In genomic region chr1:9413143-9413876, GRCh38 we compare ENCODE assay signal across 8 cellular contexts.
DNase-seq lines count a peak whose midpoint lies in the region; ATAC-seq, FAIRE-seq and TF ChIP-seq lines count a peak whose summit lies in the region.

No MANE protein-coding gene starts in this region.

- POLR2A ChIA-PET in CD4-positive, alpha-beta memory T cell (lab: Charles Lee; ENCODE audit: partially characterized antibody) = interaction anchor here (1.1 to 2.1 kb wide), 3 partner anchors 12 to 16 kb away, joined by 4 to 30 read pairs (median 9); no protein-coding TSS in a partner anchor
- POLR2A ChIA-PET in H1 (lab: Charles Lee; ENCODE audit: partially characterized antibody) = interaction anchor here (0.6 to 1.1 kb wide), 2 partner anchors 9 to 183 kb away, joined by 3 read pairs; no protein-coding TSS in a partner anchor

- no peak overlapping the region for H3K23ac ChIP-seq in H1 (ENCODE audit: insufficient read length)

- TF ChIP-seq POLR2A in H1 (IDR thresholded peaks at IDR 0.05; ENCODE audit: control extremely low read depth in 1 of 2, low read depth in 2 of 2, low read length in 2 of 2) = no peak
- TF ChIP-seq POLR2A in thyroid gland (IDR thresholded peaks at IDR 0.05) = no peak

- TF ChIP-seq EP300 in H1 (IDR thresholded peaks at IDR 0.05; ENCODE audit: borderline replicate concordance in 1 of 2, low read depth in 2 of 2, low read length in 2 of 2) = no peak

- peak overlapping the region; percentile 86 for H2AFZ ChIP-seq in H1 (ENCODE audit: low read length)

- H3K27ac Mint-ChIP-seq in CD4-positive, alpha-beta memory T cell = peak overlapping the region in 2 of 7 donors; percentile 77 to 90
- H3K27ac Mint-ChIP-seq in natural killer cell treated with Interleukin-12 subunit alpha and Interleukin-12 subunit beta and Interleukin-15 and Interleukin-18, amount 100 ng/mL, for 72 hours = no peak overlapping the region

- no peak overlapping the region for H2BK20ac ChIP-seq in H1 (ENCODE audit: low read length)

- no peak overlapping the region for H3K56ac ChIP-seq in H1 (replicated peaks; ENCODE audit: insufficient read length, low read depth, low read length)

- no peak for FAIRE-seq in H1 (lab: Jason Lieb, UNC)

- TF ChIP-seq CTCF in H1 (IDR thresholded peaks at IDR 0.05; ENCODE audit: control extremely low read depth in 1 of 3, insufficient read depth in 1 of 3, low read depth in 1 of 3, low read length in 3 of 3) (no peak), thyroid gland (IDR thresholded peaks at IDR 0.05) (no peak)

- H3K9me3 ChIP-seq in CD4-positive, alpha-beta memory T cell (ENCODE audit: control insufficient read depth in 1 of 2, low read length in 2 of 2) = no peaks in the 10 kb centered on the region
- no peaks in the 10 kb centered on the region for H3K9me3 ChIP-seq in H1 (ENCODE audit: insufficient read depth in 2 of 2, low read depth in 1 of 2, low read length in 1 of 2)
- H3K9me3 ChIP-seq in thyroid gland = no peaks in the 10 kb centered on the region

- DNase-seq in CD4-positive, alpha-beta memory T cell = peak in 3 of 5 donors; percentile 19 to 45 (median 27)
- DNase-seq in HS-5 (ENCODE audit: low read depth) (peak; percentile 59), H1 (ENCODE audit: low read depth in 1 of 2, low spot score in 2 of 2) (peak in 1 of 2 experiments; percentile 59), thyroid gland (peak; percentile 83 to 86), NCI-H2107 (lab: John Stamatoyannopoulos, UW) (no peak)
- DNase-seq in activated CD4-positive, alpha-beta T cell treated with anti-CD3 and anti-CD28 coated beads for 4 hours = peak; percentile 39 to 54
- DNase-seq in natural killer cell treated with Interleukin-12 subunit alpha and Interleukin-12 subunit beta and Interleukin-15 and Interleukin-18, amount 100 ng/mL, for 72 hours (ENCODE audit: low spot score) = peak; percentile 80

- peaks cover 49% of the 10 kb centered on the region for H3K4me1 ChIP-seq in CD4-positive, alpha-beta memory T cell (ENCODE audit: insufficient read depth, low read length)
- H3K4me1 ChIP-seq in H1 (replicated peaks in 1 of 4; ENCODE audit: control insufficient read depth in 3 of 4, insufficient read depth in 4 of 4, low read length in 3 of 4) = peaks cover 0 to 10% (median 6%) of the 10 kb centered on the region in 4 experiments; a peak in 6 of 7 replicates
- H3K4me1 ChIP-seq in thyroid gland = peaks cover 26 to 34% of the 10 kb centered on the region in 2 donors

- no peak overlapping the region for H3K4ac ChIP-seq in H1 (replicated peaks; ENCODE audit: insufficient read length, low read depth, low read length)

- peaks cover 4% of the 10 kb centered on the region; the same call in 1 of the 2 replicates for H3K23me2 ChIP-seq in H1 (ENCODE audit: low read depth, low read length)

- H3K4me3 Mint-ChIP-seq in CD4-positive, alpha-beta memory T cell = peak overlapping the region in 7 of 8 donors; percentile 40 to 75 (median 64)
- H3K4me3 Mint-ChIP-seq in natural killer cell treated with Interleukin-12 subunit alpha and Interleukin-12 subunit beta and Interleukin-15 and Interleukin-18, amount 100 ng/mL, for 72 hours = peak overlapping the region; percentile 56

- no peaks in the 10 kb centered on the region for H3K36me3 ChIP-seq in CD4-positive, alpha-beta memory T cell (ENCODE audit: insufficient read depth, low read length)
- H3K36me3 ChIP-seq in H1 (ENCODE audit: control insufficient read depth in 2 of 4, insufficient read depth in 4 of 4, low read length in 3 of 4) = no peaks in the 10 kb centered on the region
- no peaks in the 10 kb centered on the region for H3K36me3 ChIP-seq in thyroid gland

- H3K79me2 ChIP-seq in H1 (ENCODE audit: control insufficient read depth in 1 of 2, insufficient read depth in 2 of 2, low read length in 2 of 2) = no peaks in the 10 kb centered on the region

- H3K4me3 ChIP-seq in CD4-positive, alpha-beta memory T cell (ENCODE audit: low read length in 2 of 2) = peak overlapping the region in 1 of 2 donors; percentile 42
- no peak overlapping the region for H3K4me3 ChIP-seq in H1 (ENCODE audit: extremely low read depth in 1 of 4, insufficient read depth in 2 of 4, low read depth in 3 of 4, low read length in 4 of 4)
- H3K4me3 ChIP-seq in thyroid gland (replicated peaks in 1 of 3) = no peak overlapping the region

- no peak overlapping the region for H3K27ac ChIP-seq in CD4-positive, alpha-beta memory T cell (ENCODE audit: low read depth, low read length)
- H3K27ac ChIP-seq in H1 (ENCODE audit: low read depth, low read length) = no peak overlapping the region; the same call in 1 of the 2 replicates
- peak overlapping the region; percentile 91 to 96 (median 96) for H3K27ac ChIP-seq in thyroid gland

- H3K27me3 Mint-ChIP-seq in CD4-positive, alpha-beta memory T cell = peaks cover 0 to 2% of the 10 kb centered on the region in 2 donors
- peaks cover 12 to 16% of the 10 kb centered on the region in 2 donors for H3K27me3 Mint-ChIP-seq in natural killer cell treated with Interleukin-12 subunit alpha and Interleukin-12 subunit beta and Interleukin-15 and Interleukin-18, amount 100 ng/mL, for 72 hours

- 0 out of 2 replicates have a peak overlapping the region, but pooled peaks have one; percentile 72 for H4K8ac ChIP-seq in H1 (ENCODE audit: extremely low read depth, insufficient read depth, low read length)

- no peak overlapping the region for H2AK5ac ChIP-seq in H1 (ENCODE audit: low read depth, low read length)

- WGBS in H1 (ENCODE audit: extremely low coverage in 1 of 2, insufficient coverage in 1 of 2, insufficient read length in 1 of 2, insufficient replicate concordance in 2 of 2, low coverage in 1 of 2, low lambda C conversion rate in 2 of 2, missing lambda C conversion rate in 1 of 2), 2 experiments = 74% methylated on average over 13 of the region's 15 CpGs; no CpG with 5 or more reads in 1 of the 2 experiments
- WGBS in thyroid gland, 2 donors = 10 to 22% methylated on average over 12 to 14 of the region's 15 CpGs

- no peaks in the 10 kb centered on the region for H3K27me3 ChIP-seq in CD4-positive, alpha-beta memory T cell (ENCODE audit: insufficient read depth, low read length)
- no peaks in the 10 kb centered on the region for H3K27me3 ChIP-seq in H1 (replicated peaks in 1 of 4; ENCODE audit: control insufficient read depth in 3 of 4, extremely low read depth in 1 of 4, insufficient read depth in 3 of 4, low read length in 3 of 4)
- no peaks in the 10 kb centered on the region for H3K27me3 ChIP-seq in thyroid gland

- 0 out of 2 replicates have a peak overlapping the region, but pooled peaks have one; percentile 39 for H2BK5ac ChIP-seq in H1 (ENCODE audit: low read depth, low read length)

- H2BK120ac ChIP-seq in H1 (replicated peaks; ENCODE audit: low read depth, low read length) = no peak overlapping the region

- H3K36me3 Mint-ChIP-seq in CD4-positive, alpha-beta memory T cell = no peaks in the 10 kb centered on the region
- H3K36me3 Mint-ChIP-seq in natural killer cell treated with Interleukin-12 subunit alpha and Interleukin-12 subunit beta and Interleukin-15 and Interleukin-18, amount 100 ng/mL, for 72 hours = peaks cover 7% of the 10 kb centered on the region

- peaks cover 34 to 60% (median 42%) of the 10 kb centered on the region in 4 donors for H3K4me1 Mint-ChIP-seq in CD4-positive, alpha-beta memory T cell
- H3K4me1 Mint-ChIP-seq in natural killer cell treated with Interleukin-12 subunit alpha and Interleukin-12 subunit beta and Interleukin-15 and Interleukin-18, amount 100 ng/mL, for 72 hours (ENCODE audit: low read depth in 2 of 2) = peaks cover 21 to 23% of the 10 kb centered on the region in 2 donors

- H2BK12ac ChIP-seq in H1 (ENCODE audit: low read depth, low read length) = no peak overlapping the region

- H3K9ac ChIP-seq in H1 (replicated peaks in 1 of 4; ENCODE audit: extremely low read depth in 1 of 4, low read depth in 3 of 4, low read length in 3 of 4) = no peak overlapping the region; a peak in 1 of 7 replicates

- H3K14ac ChIP-seq in H1 (ENCODE audit: insufficient read length) = no peak overlapping the region

- no peak overlapping the region for H4K5ac ChIP-seq in H1 (ENCODE audit: insufficient read length, low read depth, low read length)

- H4K20me1 ChIP-seq in H1 (replicated peaks in 1 of 2; ENCODE audit: control insufficient read depth in 1 of 2, insufficient read depth in 2 of 2, low read length in 2 of 2) = peaks cover 0 to 3% of the 10 kb centered on the region in 2 experiments

- peak overlapping the region; percentile 71 for H3K18ac ChIP-seq in H1 (ENCODE audit: extremely low read depth, low read length)

- H3K79me1 ChIP-seq in H1 (ENCODE audit: low read depth, low read length) = no peaks in the 10 kb centered on the region; the same call in 1 of the 2 replicates

- TF ChIP-seq RAD21 in H1 (IDR thresholded peaks at IDR 0.05 in 1 of 2, conservative IDR thresholded peaks at IDR 0.05 in 1 of 2; ENCODE audit: low read depth in 2 of 2, low read length in 2 of 2) = no peak

- intact Hi-C loops in CD4-positive, alpha-beta memory T cell (cut with micrococcal nuclease) = loop anchor here (2.0 kb wide), 1 partner anchor 13 kb away; no protein-coding TSS in a partner anchor
- intact Hi-C loops in thyroid gland (cut with DNase I) = no loop called here

- H4K91ac ChIP-seq in H1 (replicated peaks; ENCODE audit: insufficient read length, low read length) = no peak overlapping the region

- CTCF ChIA-PET in CD4-positive, alpha-beta memory T cell (lab: Charles Lee; ENCODE audit: partially characterized antibody) = interaction anchor here (0.9 to 1.4 kb wide), 4 partner anchors 13 to 123 kb away, joined by 3 to 4 read pairs (median 4); no protein-coding TSS in a partner anchor
- CTCF ChIA-PET in H1 (lab: Charles Lee; ENCODE audit: partially characterized antibody) = interaction anchor here (0.6 to 1.0 kb wide), 4 partner anchors 9 to 16 kb away, joined by 3 to 6 read pairs (median 4); no protein-coding TSS in a partner anchor

- peak; percentile 67 for ATAC-seq in GM21381 (IDR thresholded peaks at IDR 0.05; ENCODE audit: unreplicated experiment)
- ATAC-seq in natural killer cell treated with Interleukin-12 subunit alpha and Interleukin-12 subunit beta and Interleukin-15 and Interleukin-18, amount 100 ng/mL, for 72 hours = peak; percentile 90 to 93

- peak overlapping the region in 1 of 2 experiments; percentile 50; a peak in 2 of 4 replicates for H3K4me2 ChIP-seq in H1 (ENCODE audit: insufficient read depth in 1 of 2, low read depth in 2 of 2, low read length in 2 of 2)

- H3K9me3 Mint-ChIP-seq in CD4-positive, alpha-beta memory T cell = peaks cover 0 to 2% (median 0%) of the 10 kb centered on the region in 8 donors
- H3K9me3 Mint-ChIP-seq in natural killer cell treated with Interleukin-12 subunit alpha and Interleukin-12 subunit beta and Interleukin-15 and Interleukin-18, amount 100 ng/mL, for 72 hours = peaks cover 4% of the 10 kb centered on the region

- peak overlapping the region; percentile 37; the same call in 1 of the 2 replicates for H2BK15ac ChIP-seq in H1 (ENCODE audit: low read length)

TF ChIP-seq in H1, 55 proteins besides CTCF, POLR2A, EP300 and RAD21 (continues in another document):
- TF ChIP-seq ATF3 (IDR thresholded peaks at IDR 0.05; ENCODE audit: insufficient read depth, low read depth, low read length) = no peak
- no peak for TF ChIP-seq TBP (IDR thresholded peaks at IDR 0.05; ENCODE audit: low read depth, low read length)
- TF ChIP-seq KDM5A (IDR thresholded peaks at IDR 0.05; ENCODE audit: low read length) = no peak

Comparison
In these comparisons a context has a peak if more than half of its experiments do, and no peak if none do; other contexts are left out.
1. H3K27ac ChIP-seq: peak in thyroid gland (3 of 3); none in CD4-positive, alpha-beta memory T cell (single experiment) and H1 (single experiment).